In the genomic region with DNA sequence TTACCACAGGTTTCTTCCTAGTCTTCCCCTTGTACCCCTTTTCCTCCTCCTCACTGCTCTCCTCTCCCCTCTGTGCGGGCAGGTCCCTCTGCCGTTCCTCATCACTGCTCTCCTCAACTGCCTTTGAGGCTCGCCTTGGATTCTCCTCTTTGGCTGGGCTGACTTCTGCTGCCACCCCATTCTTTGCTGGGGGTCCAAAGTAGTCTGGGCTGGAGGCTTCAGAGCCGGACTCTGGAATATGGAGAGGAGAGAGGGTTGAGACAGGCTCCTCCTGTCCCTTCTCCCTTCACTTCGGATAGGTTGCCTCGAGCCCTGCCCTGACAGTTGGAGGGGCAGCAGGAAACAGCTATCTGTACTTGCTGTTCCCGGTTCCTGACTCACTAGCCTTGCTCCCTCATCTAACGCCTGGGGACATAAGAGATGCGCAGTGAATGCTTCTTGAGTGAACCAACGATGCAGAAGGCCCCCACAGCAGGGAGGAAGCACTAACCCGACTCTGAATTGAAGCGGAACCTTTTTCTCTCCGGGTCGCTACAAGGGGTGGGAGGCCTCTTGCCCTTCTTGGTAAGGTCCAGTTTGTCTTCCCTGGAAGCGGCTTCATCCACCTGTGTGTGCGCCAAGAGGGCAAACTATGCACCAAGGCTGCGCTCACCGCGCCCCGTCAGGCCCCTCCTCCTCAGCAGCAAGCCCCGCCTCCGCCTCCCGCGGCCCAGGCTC, we compare ENCODE assay signal across 8 cellular contexts. TPM values are rescaled to one million over a fixed set of nuclear protein-coding genes. Genes with fewer than 3 reads are reported as not detected.
DNase-seq lines count a peak whose midpoint lies in the region; ATAC-seq and TF ChIP-seq lines count a peak whose summit lies in the region.

No MANE protein-coding gene starts in this region.

- peak overlapping the region; percentile 98 for H3K4me3 Mint-ChIP-seq in activated B cell treated with CpG ODN at 0.5 μM for 24 hours
- H3K4me3 Mint-ChIP-seq in naive thymus-derived CD8-positive, alpha-beta T cell = peak overlapping the region; percentile 96 to 100 (median 97)

- POLR2A ChIA-PET in A673 (lab: Charles Lee; ENCODE audit: low non-redundant PET) = no interaction called here
- POLR2A ChIA-PET in activated B cell treated with CpG ODN at 0.5 μM for 24 hours (lab: Charles Lee) = interaction anchor here (0.5 to 2.2 kb wide), 10 partner anchors 22 to 1846 kb away, joined by 3 to 11 read pairs (median 4); a partner anchor contains a TSS
- POLR2A ChIA-PET in naive thymus-derived CD8-positive, alpha-beta T cell (lab: Charles Lee) = interaction anchor here (0.7 to 4.2 kb wide), 9 partner anchors 9 to 132 kb away, joined by 3 to 39 read pairs (median 11); a partner anchor contains a TSS

- H3K27ac ChIP-seq in A673 (ENCODE audit: low read depth, low read length, poor library complexity, severe bottlenecking) = peak overlapping the region; percentile 91
- peak overlapping the region; percentile 97 for H3K27ac ChIP-seq in substantia nigra (ENCODE audit: low read depth, low read length, poor library complexity, severe bottlenecking)

- no peaks in the 10 kb centered on the region for H3K27me3 Mint-ChIP-seq in activated B cell treated with CpG ODN at 0.5 μM for 24 hours
- H3K27me3 Mint-ChIP-seq in naive thymus-derived CD8-positive, alpha-beta T cell = no peaks in the 10 kb centered on the region

- H3K4me1 Mint-ChIP-seq in activated B cell treated with CpG ODN at 0.5 μM for 24 hours = peaks cover 29% of the 10 kb centered on the region
- H3K4me1 Mint-ChIP-seq in naive thymus-derived CD8-positive, alpha-beta T cell = peaks cover 30 to 47% (median 38%) of the 10 kb centered on the region in 4 donors

- intact Hi-C loops in A673 (cut with micrococcal nuclease; ENCODE audit: unreplicated experiment) (no loop called here), activated B cell treated with CpG ODN at 0.5 μM for 24 hours (cut with micrococcal nuclease) (loop anchor here (1.0 to 5.0 kb wide), 3 partner anchors 21 to 1172 kb away; a partner anchor contains a TSS)

- peak; percentile 36 for DNase-seq in A673 (ENCODE audit: low spot score)
- DNase-seq in activated B cell treated with CpG ODN at 0.5 μM for 24 hours = no peak
- no peak for DNase-seq in epithelial cell of proximal tubule (ENCODE audit: low read depth)
- DNase-seq in naive thymus-derived CD8-positive, alpha-beta T cell = peak in 2 of 10 donors; percentile 55 to 57
- DNase-seq in substantia nigra (lab: John Stamatoyannopoulos, UW) = peak in 16 of 49 donors; percentile 33 to 69 (median 48)
- DNase-seq in epidermal melanocyte (ENCODE audit: insufficient read length, low spot score) = no peak

- H3K4me3 ChIP-seq in A673 (ENCODE audit: low read depth, low read length, poor library complexity, severe bottlenecking) = peak overlapping the region; percentile 66
- H3K4me3 ChIP-seq in epithelial cell of proximal tubule (ENCODE audit: low read depth, low read length) = peak overlapping the region; percentile 97

- peaks cover 16% of the 10 kb centered on the region for H3K4me1 ChIP-seq in A673 (ENCODE audit: insufficient read depth, low read length, poor library complexity, severe bottlenecking)

- CTCF ChIA-PET in A673 (lab: Charles Lee) = no interaction called here
- CTCF ChIA-PET in activated B cell treated with CpG ODN at 0.5 μM for 24 hours (lab: Charles Lee) = no interaction called here

- peaks cover 41% of the 10 kb centered on the region for H3K36me3 ChIP-seq in A673 (ENCODE audit: insufficient read depth, low read length, poor library complexity, severe bottlenecking)

- TF ChIP-seq CTCF in A673 (conservative IDR thresholded peaks at IDR 0.05; ENCODE audit: low read depth, low read length) (no peak), activated B cell treated with CpG ODN at 0.5 μM for 24 hours (IDR thresholded peaks at IDR 0.05) (no peak), epithelial cell of proximal tubule (conservative IDR thresholded peaks at IDR 0.05; ENCODE audit: low read depth, low read length) (no peak)

- H3K9me3 Mint-ChIP-seq in activated B cell treated with CpG ODN at 0.5 μM for 24 hours = no peaks in the 10 kb centered on the region
- no peaks in the 10 kb centered on the region for H3K9me3 Mint-ChIP-seq in naive thymus-derived CD8-positive, alpha-beta T cell

- H3K9me3 ChIP-seq in A673 (ENCODE audit: low read depth, low read length, poor library complexity, severe bottlenecking) = no peaks in the 10 kb centered on the region

- no TSS peak for BruUV-seq in A673 (replicated peaks; lab: Mats Ljungman, UMichigan)

- ATAC-seq in GM18867 (IDR thresholded peaks at IDR 0.05; ENCODE audit: unreplicated experiment) (peak; percentile 37), HG03342 (IDR thresholded peaks at IDR 0.05; ENCODE audit: unreplicated experiment) (peak; percentile 19), activated B cell treated with CpG ODN at 0.5 μM for 24 hours (ENCODE audit: low read depth) (peak; percentile 51)
- ATAC-seq in naive thymus-derived CD8-positive, alpha-beta T cell = peak in 1 of 2 donors; percentile 37

- H3K27ac Mint-ChIP-seq in activated B cell treated with CpG ODN at 0.5 μM for 24 hours = peak overlapping the region; percentile 97
- H3K27ac Mint-ChIP-seq in naive thymus-derived CD8-positive, alpha-beta T cell = peak overlapping the region; percentile 91 to 99 (median 98)

- no peaks in the 10 kb centered on the region for H3K27me3 ChIP-seq in A673 (replicated peaks; ENCODE audit: insufficient read depth, low read depth, low read length, poor library complexity)

- H3K36me3 Mint-ChIP-seq in activated B cell treated with CpG ODN at 0.5 μM for 24 hours (ENCODE audit: low read depth) = peaks cover 63% of the 10 kb centered on the region
- H3K36me3 Mint-ChIP-seq in naive thymus-derived CD8-positive, alpha-beta T cell = peaks cover 0 to 44% (median 2%) of the 10 kb centered on the region in 3 donors

RNA-seq across cellular contexts. Expression of a gene that starts 0.6 kb away (rescaled TPM):
- 29.7 and 33.2 TPM in 2 replicates for total RNA-seq in A673 (2021)
- 10.5 and 14.2 TPM in 2 replicates for total RNA-seq in activated B cell treated with CpG ODN at 0.5 μM for 24 hours
- total RNA-seq in epithelial cell of proximal tubule = 9.5 and 14.0 TPM in 2 replicates
- 10 to 100 TPM; 15.3 to 16.6 TPM for total RNA-seq in naive thymus-derived CD8-positive, alpha-beta T cell
- 10 to 100 TPM; 10.6 to 30.1 (median 18.7) TPM for polyA plus RNA-seq in naive thymus-derived CD8-positive, alpha-beta T cell

RNA-seq across cellular contexts. Expression of a gene that starts 1.3 kb away (rescaled TPM):
- total RNA-seq in A673 (2021) (115 and 120 TPM in 2 replicates), activated B cell treated with CpG ODN at 0.5 μM for 24 hours (83.5 and 93.6 TPM in 2 replicates), epithelial cell of proximal tubule (86.9 and 108 TPM in 2 replicates)
- total RNA-seq in naive thymus-derived CD8-positive, alpha-beta T cell = 100 to 1,000 TPM; 107 to 115 TPM
- polyA plus RNA-seq in naive thymus-derived CD8-positive, alpha-beta T cell = 1 to 10 TPM; 6.5 to 8.9 (median 7.6) TPM

RNA-seq across cellular contexts. Expression of a gene that starts 16.1 kb away (rescaled TPM):
- total RNA-seq in A673 (2021) = 3.2 and 5.4 TPM in 2 replicates
- not detected in 2 replicates for total RNA-seq in activated B cell treated with CpG ODN at 0.5 μM for 24 hours
- 0.17 and 0.22 TPM in 2 replicates for total RNA-seq in epithelial cell of proximal tubule
- not detected for total RNA-seq in naive thymus-derived CD8-positive, alpha-beta T cell
- not detected for polyA plus RNA-seq in naive thymus-derived CD8-positive, alpha-beta T cell

RNA-seq across cellular contexts. Expression of a gene that starts 21.1 kb away (rescaled TPM):
- total RNA-seq in A673 (2021) (49.9 and 50.2 TPM in 2 replicates), activated B cell treated with CpG ODN at 0.5 μM for 24 hours (30.5 and 36.1 TPM in 2 replicates), epithelial cell of proximal tubule (31.6 and 31.9 TPM in 2 replicates)
- 10 to 100 TPM; 40.8 to 42.6 TPM for total RNA-seq in naive thymus-derived CD8-positive, alpha-beta T cell
- 1 to 10 TPM; 2.6 to 6.6 (median 2.8) TPM for polyA plus RNA-seq in naive thymus-derived CD8-positive, alpha-beta T cell

RNA-seq across cellular contexts. Expression of a gene that starts 28.2 kb away (rescaled TPM):
- total RNA-seq in A673 (2021) = not detected in 2 replicates
- total RNA-seq in activated B cell treated with CpG ODN at 0.5 μM for 24 hours = not detected in 2 replicates
- not detected in 2 replicates for total RNA-seq in epithelial cell of proximal tubule
- total RNA-seq in naive thymus-derived CD8-positive, alpha-beta T cell = not detected
- not detected for polyA plus RNA-seq in naive thymus-derived CD8-positive, alpha-beta T cell
